15 cellular contexts compared by ENCODE assay signal in genomic region chr11:69353696-69354544, GRCh38. TPM values are rescaled to one million over a fixed set of nuclear protein-coding genes. Genes with fewer than 3 reads are reported as not detected.
A peak's percentile ranks its signal among the peaks of the same experiment; 100 is the strongest.
DNase-seq lines count a peak whose midpoint lies in the region; ATAC-seq and TF ChIP-seq lines count a peak whose summit lies in the region.
"Had no signal": no experiment of that assay in that cellular context is flagged by ENCODE, and none has a peak within 500 bp of the region (broad histone marks: within the 10 kb centered on the region; RNA-seq: fewer than 3 reads in every experiment).

No MANE protein-coding gene starts in this region.

- H3K36me3 ChIP-seq in mammary epithelial cell (ENCODE audit: insufficient read depth, low read length), result no peaks in the 10 kb centered on the region
- H3K36me3 ChIP-seq in transverse colon, result no peaks in the 10 kb centered on the region

- no peak overlapping the region for H3K27ac ChIP-seq in mammary epithelial cell (ENCODE audit: insufficient read depth, low read depth, low read length)
- H3K27ac ChIP-seq in transverse colon, result no peak overlapping the region

- H3K4me3 ChIP-seq in mammary epithelial cell (replicated peaks in 1 of 3; ENCODE audit: insufficient read depth in 1 of 3, low read depth in 2 of 3, low read length in 3 of 3) (no peak overlapping the region), transverse colon (no peak overlapping the region)

- no peak overlapping the region for H2AFZ ChIP-seq in mammary epithelial cell (ENCODE audit: low read depth, low read length)

- no peak overlapping the region for H3K27ac Mint-ChIP-seq in MCF 10A (ENCODE audit: low read depth, unreplicated experiment)
- H3K27ac Mint-ChIP-seq: activated naive CD8-positive, alpha-beta T cell treated with anti-CD3 and anti-CD28 coated beads, Interleukin-2, amount 10 ng/mL, durations not matched to agents 7 days and 5 days; stimulated activated effector memory CD8-positive, alpha-beta T cell treated with anti-CD3 and anti-CD28 coated beads, Interleukin-12 subunit alpha, Interleukin-12 subunit beta, amount 100 ng/mL, for 72 hours had no signal

- no peaks in the 10 kb centered on the region for H3K9me3 ChIP-seq in mammary epithelial cell (replicated peaks; ENCODE audit: insufficient read depth, low read length)
- no peaks in the 10 kb centered on the region for H3K9me3 ChIP-seq in transverse colon

- dilution Hi-C loops in mammary epithelial cell (cut with HindIII; ENCODE audit: low sequenced_read_pairs), result no loop called here

- H3K4me1 ChIP-seq in mammary epithelial cell (ENCODE audit: insufficient read depth, low read length) (peaks cover 35% of the 10 kb centered on the region), transverse colon (peaks cover 0 to 9% (median 3%) of the 10 kb centered on the region in 4 donors)

- no peaks in the 10 kb centered on the region for H3K27me3 Mint-ChIP-seq in MCF 10A (ENCODE audit: insufficient read depth, unreplicated experiment)

- in situ Hi-C loops in mammary epithelial cell (cut with MboI; ENCODE audit: low sequenced_read_pairs in 2 of 2), result no loop called here
- in situ Hi-C loops in transverse colon (cut with MboI; ENCODE audit: low pct_ligation_motif_present in 1 of 4, low pct_unique_long_range_greater_than_20kb in 1 of 4, low sequenced_read_pairs in 3 of 4), result no loop called here

- CTCF ChIA-PET in mammary epithelial cell (lab: Charles Lee; ENCODE audit: low non-redundant PET), result no interaction called here
- CTCF ChIA-PET in MCF 10A (lab: Yijun Ruan, JAX), result interaction anchor here (0.7 kb wide), 1 partner anchor 25 kb away, joined by 3 read pairs; no protein-coding TSS in a partner anchor
- CTCF ChIA-PET in GM10248 (lab: Yijun Ruan, JAX), result no interaction called here

- TF ChIP-seq POLR2A in transverse colon (IDR thresholded peaks at IDR 0.05), result no peak

- no peak overlapping the region for H3K4me3 Mint-ChIP-seq in MCF 10A (ENCODE audit: unreplicated experiment)
- H3K4me3 Mint-ChIP-seq: activated naive CD8-positive, alpha-beta T cell treated with anti-CD3 and anti-CD28 coated beads, Interleukin-2, amount 10 ng/mL, durations not matched to agents 7 days and 5 days; B cell; stimulated activated effector memory CD8-positive, alpha-beta T cell treated with anti-CD3 and anti-CD28 coated beads, Interleukin-12 subunit alpha, Interleukin-12 subunit beta, amount 100 ng/mL, for 72 hours had no signal

- no peak overlapping the region for H3K4me2 ChIP-seq in mammary epithelial cell (ENCODE audit: insufficient read depth, low read depth, low read length)

- no peaks in the 10 kb centered on the region for H3K79me2 ChIP-seq in mammary epithelial cell (ENCODE audit: insufficient read depth, low read length)

- DNase-seq in mammary epithelial cell (peak; percentile 23), MCF 10A (ENCODE audit: unreplicated experiment) (no peak), SK-N-DZ (ENCODE audit: low spot score) (peak; percentile 35), islet precursor cell (peak; percentile 55), transverse colon (peak; percentile 6), NCI-H1694 treated with DMSO at 0.1 percent for 48 hours (lab: John Stamatoyannopoulos, UW) (no peak), GM10248 (ENCODE audit: extremely low spot score) (no peak)
- DNase-seq: activated naive CD8-positive, alpha-beta T cell treated with anti-CD3 and anti-CD28 coated beads, Interleukin-2, amount 10 ng/mL, durations not matched to agents 7 days and 5 days; DMS79 treated with DMSO at 0.1 percent for 48 hours; KG1; NCI-H187 treated with DMSO at 0.1 percent for 48 hours; SHP77 had no signal

- no peak for ATAC-seq in HG03175 (IDR thresholded peaks at IDR 0.05; ENCODE audit: unreplicated experiment)
- ATAC-seq: stimulated activated effector memory CD8-positive, alpha-beta T cell treated with anti-CD3 and anti-CD28 coated beads, Interleukin-12 subunit alpha, Interleukin-12 subunit beta, amount 100 ng/mL, for 72 hours had no signal

- POLR2A ChIA-PET in MCF 10A (lab: Yijun Ruan, JAX) (interaction anchor here (0.7 kb wide), 1 partner anchor 57 kb away, joined by 3 read pairs; no protein-coding TSS in a partner anchor), GM10248 (lab: Yijun Ruan, JAX) (no interaction called here)

- H3K27me3 ChIP-seq in mammary epithelial cell (ENCODE audit: insufficient read depth, low read length), result no peaks in the 10 kb centered on the region
- H3K27me3 ChIP-seq in transverse colon, result no peaks in the 10 kb centered on the region

- no peaks in the 10 kb centered on the region for H4K20me1 ChIP-seq in mammary epithelial cell (ENCODE audit: insufficient read depth, low read length)

- H3K9ac ChIP-seq in mammary epithelial cell (ENCODE audit: insufficient read depth, low read length), result no peak overlapping the region

- BruUV-seq in mammary epithelial cell (replicated peaks; lab: Mats Ljungman, UMichigan) (no TSS peak), MCF 10A (replicated peaks; lab: Mats Ljungman, UMichigan) (no TSS peak)

- TF ChIP-seq EP300 in transverse colon (IDR thresholded peaks at IDR 0.05; ENCODE audit: low read depth), result no peak

- peaks cover 8% of the 10 kb centered on the region for H3K9me3 Mint-ChIP-seq in MCF 10A (ENCODE audit: unreplicated experiment)
- H3K9me3 Mint-ChIP-seq: stimulated activated effector memory CD8-positive, alpha-beta T cell treated with anti-CD3 and anti-CD28 coated beads, Interleukin-12 subunit alpha, Interleukin-12 subunit beta, amount 100 ng/mL, for 72 hours had no signal

- over 99% methylated on average over 16 of the region's 20 CpGs for WGBS in mammary epithelial cell (ENCODE audit: low coverage, missing lambda C conversion rate)
- 93% methylated on average over 20 of the region's 20 CpGs; no CpG with 5 or more reads in 1 of the 2 donors for whole genome bisulfite sequencing in transverse colon (ENCODE audit: low coverage in 1 of 2), 2 donors

- peaks cover 21% of the 10 kb centered on the region for H3K4me1 Mint-ChIP-seq in MCF 10A (ENCODE audit: insufficient read depth, unreplicated experiment)
- H3K4me1 Mint-ChIP-seq: B cell; stimulated activated effector memory CD8-positive, alpha-beta T cell treated with anti-CD3 and anti-CD28 coated beads, Interleukin-12 subunit alpha, Interleukin-12 subunit beta, amount 100 ng/mL, for 72 hours had no signal

- peaks cover 6% of the 10 kb centered on the region for H3K36me3 Mint-ChIP-seq in MCF 10A (ENCODE audit: insufficient read depth, unreplicated experiment)
- H3K36me3 Mint-ChIP-seq: activated naive CD8-positive, alpha-beta T cell treated with anti-CD3 and anti-CD28 coated beads, Interleukin-2, amount 10 ng/mL, durations not matched to agents 7 days and 5 days; stimulated activated effector memory CD8-positive, alpha-beta T cell treated with anti-CD3 and anti-CD28 coated beads, Interleukin-12 subunit alpha, Interleukin-12 subunit beta, amount 100 ng/mL, for 72 hours had no signal

- intact Hi-C loops in mammary epithelial cell (cut with micrococcal nuclease) (loop anchor here (5.0 kb wide), 1 partner anchor 232 kb away; no protein-coding TSS in a partner anchor), MCF 10A (cut with micrococcal nuclease) (loop anchor here (5.0 kb wide), 1 partner anchor 57 kb away; no protein-coding TSS in a partner anchor), transverse colon (cut with DNase I; ENCODE audit: low total_unique reads) (no loop called here)

- TF ChIP-seq CTCF in mammary epithelial cell (conservative IDR thresholded peaks at IDR 0.05 in 1 of 2, IDR thresholded peaks at IDR 0.05 in 1 of 2; ENCODE audit: extremely low read depth in 1 of 2, insufficient read depth in 1 of 2, low read depth in 1 of 2, low read length in 2 of 2), result no peak
- no peak for TF ChIP-seq CTCF in MCF 10A (IDR thresholded peaks at IDR 0.05; ENCODE audit: unreplicated experiment)
- TF ChIP-seq CTCF in transverse colon (IDR thresholded peaks at IDR 0.05), result no peak
- TF ChIP-seq CTCF in GM10248 (IDR thresholded peaks at IDR 0.05; ENCODE audit: control extremely low read depth, extremely low read depth, low read depth, missing control alignments), result no peak

RNA-seq across cellular contexts. Expression of gene MYEOV, which starts 60.0 kb away (rescaled TPM):
- total RNA-seq in mammary epithelial cell (under 1 TPM; 0.67 to 0.75 TPM), MCF 10A (2022) (0.49 TPM in 1 of 2 replicates, not detected in the other), transverse colon (1 to 10 TPM in 1 of 4 donors, under 1 TPM in 1, not detected in 2; 0.55 to 1.1 TPM)
- 0.59 TPM for polyA plus RNA-seq in mammary epithelial cell
- 2.2 TPM for polyA minus RNA-seq in mammary epithelial cell
- polyA plus RNA-seq in SK-N-DZ (2014; cell fraction: cytosol; rRNA removed), result 0.54 TPM in 1 of 2 replicates, not detected in the other
- 0.49 TPM in 1 of 2 replicates, not detected in the other for polyA plus RNA-seq in SK-N-DZ (2014; cell fraction: nucleus; rRNA removed)
- total RNA-seq: activated naive CD8-positive, alpha-beta T cell treated with anti-CD3 and anti-CD28 coated beads, Interleukin-2, amount 10 ng/mL, durations not matched to agents 7 days and 5 days; B cell had no signal

Comparison
In these comparisons a context has a peak if more than half of its experiments do, and no peak if none do; other contexts are left out.
1. DNase-seq: peak in mammary epithelial cell (single experiment), SK-N-DZ (single experiment), islet precursor cell (single experiment) and transverse colon (single experiment); none in MCF 10A (single experiment), NCI-H1694 treated with DMSO at 0.1 percent for 48 hours (single experiment) and GM10248 (single experiment).